Comparison of ENCODE assay signal across 30 cellular contexts in the genomic region with DNA sequence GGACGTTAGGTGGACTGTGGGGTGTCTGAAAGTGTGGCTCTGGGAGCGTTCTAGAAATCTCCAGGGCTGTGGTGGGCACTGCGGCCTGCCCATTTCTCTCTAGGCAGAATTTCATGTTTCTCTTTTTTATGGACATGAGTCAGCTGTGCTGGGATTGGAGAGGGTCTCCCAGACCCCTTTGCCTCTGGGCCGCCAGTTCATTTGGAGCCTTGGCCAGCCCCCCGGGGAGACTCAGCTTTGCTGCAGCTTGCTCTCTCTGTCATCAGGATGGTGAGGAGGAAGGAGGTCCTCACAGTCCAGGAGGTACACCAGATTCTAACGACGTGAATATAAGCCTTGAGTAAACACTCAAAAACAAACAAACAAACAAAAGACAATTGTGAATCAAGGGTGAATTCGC.
"Had no signal": no experiment of that assay in that cellular context is flagged by ENCODE, and none has a peak within 500 bp of the region (broad histone marks: within the 10 kb centered on the region; RNA-seq: fewer than 3 reads in every experiment).

No MANE protein-coding gene starts in this region.

- H3K4me3 ChIP-seq: adrenal gland, body of pancreas, dorsolateral prefrontal cortex, esophagus squamous epithelium, gastroesophageal sphincter had no signal

- ATAC-seq: activated CD4-positive, alpha-beta T cell treated with anti-CD3 and anti-CD28 coated beads for 36 hours; activated CD8-positive, alpha-beta memory T cell treated with anti-CD3 and anti-CD28 coated beads, Interleukin-2, amount 10 ng/mL, durations not matched to agents 7 days and 5 days; activated CD8-positive, alpha-beta T cell treated with anti-CD3 and anti-CD28 coated beads, Interleukin-2, amount 10 ng/mL, durations not matched to agents 7 days and 5 days; activated naive CD8-positive, alpha-beta T cell treated with anti-CD3 and anti-CD28 coated beads, Interleukin-2, amount 50 U/mL, for 24 hours; body of pancreas; gastroesophageal sphincter had no signal

- H3K36me3 ChIP-seq: adrenal gland, esophagus squamous epithelium, gastroesophageal sphincter had no signal

- H3K36me3 Mint-ChIP-seq: activated CD4-positive, alpha-beta memory T cell treated with anti-CD3 and anti-CD28 coated beads for 36 hours; activated CD8-positive, alpha-beta memory T cell treated with anti-CD3 and anti-CD28 coated beads, Interleukin-2, amount 10 ng/mL, durations not matched to agents 7 days and 5 days; activated naive CD4-positive, alpha-beta T cell treated with anti-CD3 and anti-CD28 coated beads, Interleukin-2, amount 50 U/mL, for 24 hours; activated naive CD8-positive, alpha-beta T cell treated with anti-CD3 and anti-CD28 coated beads for 36 hours had no signal

- H3K27ac Mint-ChIP-seq: activated CD4-positive, alpha-beta memory T cell treated with anti-CD3 and anti-CD28 coated beads for 36 hours; activated CD4-positive, alpha-beta T cell treated with anti-CD3 and anti-CD28 coated beads for 36 hours; activated CD4-positive, alpha-beta T cell treated with anti-CD3 and anti-CD28 coated beads, Interleukin-2, amount 10 ng/mL, durations not matched to agents 24 days and 14 days; activated CD8-positive, alpha-beta memory T cell treated with anti-CD3 and anti-CD28 coated beads, Interleukin-2, amount 10 ng/mL, durations not matched to agents 7 days and 5 days; activated CD8-positive, alpha-beta T cell treated with anti-CD3 and anti-CD28 coated beads, Interleukin-2, amount 10 ng/mL, durations not matched to agents 7 days and 5 days; activated naive CD4-positive, alpha-beta T cell treated with anti-CD3 and anti-CD28 coated beads for 36 hours; activated naive CD4-positive, alpha-beta T cell treated with anti-CD3 and anti-CD28 coated beads, Interleukin-2, amount 50 U/mL, for 24 hours; activated naive CD8-positive, alpha-beta T cell treated with anti-CD3 and anti-CD28 coated beads for 36 hours; activated naive CD8-positive, alpha-beta T cell treated with anti-CD3 and anti-CD28 coated beads, Interleukin-2, amount 50 U/mL, for 24 hours; activated T-helper 1 cell treated with anti-CD3 and anti-CD28 coated beads, Interleukin-12 subunit alpha, Interleukin-12 subunit beta, Interleukin-2, Interleukin-4 antibody, amounts not matched to agents 30 ng/mL and 10 ng/mL and 1 ng/mL, durations not matched to agents 14 hours and 24 hours and 36 hours; activated T-helper 2 cell treated with anti-CD3 and anti-CD28 coated beads, Interferon-gamma antibody, Interleukin-2, Interleukin-4, amounts not matched to agents 10 μg/mL and 5 μg/mL and 100 μg/mL, durations not matched to agents 14 hours and 24 hours and 36 hours had no signal

- H3K9me3 Mint-ChIP-seq: activated CD4-positive, alpha-beta memory T cell treated with anti-CD3 and anti-CD28 coated beads for 36 hours; activated CD4-positive, alpha-beta T cell treated with anti-CD3 and anti-CD28 coated beads, Interleukin-2, amount 10 ng/mL, durations not matched to agents 24 days and 14 days; activated naive CD4-positive, alpha-beta T cell treated with anti-CD3 and anti-CD28 coated beads, Interleukin-2, amount 50 U/mL, for 24 hours; activated naive CD8-positive, alpha-beta T cell treated with anti-CD3 and anti-CD28 coated beads for 36 hours; activated naive CD8-positive, alpha-beta T cell treated with anti-CD3 and anti-CD28 coated beads, Interleukin-2, amount 50 U/mL, for 24 hours; activated T-helper 1 cell treated with anti-CD3 and anti-CD28 coated beads, Interleukin-12 subunit alpha, Interleukin-12 subunit beta, Interleukin-2, Interleukin-4 antibody, amounts not matched to agents 30 ng/mL and 10 ng/mL and 1 ng/mL, durations not matched to agents 14 hours and 24 hours and 36 hours; activated T-helper 2 cell treated with anti-CD3 and anti-CD28 coated beads, Interferon-gamma antibody, Interleukin-2, Interleukin-4, amounts not matched to agents 10 μg/mL and 5 μg/mL and 100 μg/mL, durations not matched to agents 14 hours and 24 hours and 36 hours had no signal

- H3K4me1 Mint-ChIP-seq: activated CD8-positive, alpha-beta memory T cell treated with anti-CD3 and anti-CD28 coated beads, Interleukin-2, amount 10 ng/mL, durations not matched to agents 7 days and 5 days had no signal

- H3K4me1 ChIP-seq: adrenal gland, body of pancreas, esophagus squamous epithelium, gastroesophageal sphincter had no signal

- H3K4me3 Mint-ChIP-seq: activated CD4-positive, alpha-beta memory T cell treated with anti-CD3 and anti-CD28 coated beads for 36 hours; activated CD4-positive, alpha-beta T cell treated with anti-CD3 and anti-CD28 coated beads for 36 hours; activated CD4-positive, alpha-beta T cell treated with anti-CD3 and anti-CD28 coated beads, Interleukin-2, amount 10 ng/mL, durations not matched to agents 24 days and 14 days; activated CD8-positive, alpha-beta memory T cell treated with anti-CD3 and anti-CD28 coated beads, Interleukin-2, amount 10 ng/mL, durations not matched to agents 7 days and 5 days; activated CD8-positive, alpha-beta T cell treated with anti-CD3 and anti-CD28 coated beads, Interleukin-2, amount 10 ng/mL, durations not matched to agents 7 days and 5 days; activated naive CD4-positive, alpha-beta T cell treated with anti-CD3 and anti-CD28 coated beads for 36 hours; activated naive CD4-positive, alpha-beta T cell treated with anti-CD3 and anti-CD28 coated beads, Interleukin-2, amount 50 U/mL, for 24 hours; activated naive CD8-positive, alpha-beta T cell treated with anti-CD3 and anti-CD28 coated beads for 36 hours; activated naive CD8-positive, alpha-beta T cell treated with anti-CD3 and anti-CD28 coated beads, Interleukin-2, amount 50 U/mL, for 24 hours; activated T-helper 1 cell treated with anti-CD3 and anti-CD28 coated beads, Interleukin-12 subunit alpha, Interleukin-12 subunit beta, Interleukin-2, Interleukin-4 antibody, amounts not matched to agents 30 ng/mL and 10 ng/mL and 1 ng/mL, durations not matched to agents 14 hours and 24 hours and 36 hours had no signal

- H3K27me3 ChIP-seq: adrenal gland, body of pancreas, gastroesophageal sphincter had no signal

- H3K27ac ChIP-seq: adrenal gland, body of pancreas, dorsolateral prefrontal cortex, esophagus squamous epithelium, gastroesophageal sphincter had no signal

- DNase-seq: activated CD4-positive, alpha-beta memory T cell treated with anti-CD3 and anti-CD28 coated beads for 36 hours; activated CD4-positive, alpha-beta T cell treated with anti-CD3 and anti-CD28 coated beads for 36 hours; activated CD4-positive, alpha-beta T cell treated with anti-CD3 and anti-CD28 coated beads, Interleukin-2, amount 10 ng/mL, durations not matched to agents 24 days and 14 days; activated CD4-positive, CD25-positive, alpha-beta regulatory T cell; activated CD4-positive, CD25-positive, alpha-beta regulatory T cell treated with anti-CD3 and anti-CD28 coated beads, Interleukin-2, amount 50 U/mL, for 72 hours; activated CD8-positive, alpha-beta memory T cell treated with anti-CD3 and anti-CD28 coated beads, Interleukin-2, amount 10 ng/mL, durations not matched to agents 7 days and 5 days; activated CD8-positive, alpha-beta memory T cell treated with anti-CD3 and anti-CD28 coated beads, Interleukin-2, amount 50 U/mL, for 4 hours; activated CD8-positive, alpha-beta T cell treated with anti-CD3 and anti-CD28 coated beads, Interleukin-2, amount 10 ng/mL, durations not matched to agents 7 days and 5 days; activated effector memory CD4-positive, alpha-beta T cell treated with anti-CD3 and anti-CD28 coated beads, Interleukin-2, amount 50 U/mL, for 16 hours; activated naive CD4-positive, alpha-beta T cell treated with anti-CD3 and anti-CD28 coated beads for 36 hours; activated naive CD8-positive, alpha-beta T cell treated with anti-CD3 and anti-CD28 coated beads for 36 hours; activated naive CD8-positive, alpha-beta T cell treated with anti-CD3 and anti-CD28 coated beads, Interleukin-2, amount 50 U/mL, for 24 hours; activated T-cell treated with anti-CD3 and anti-CD28 coated beads, Interleukin-2, amount 50 U/mL, for 1 hour; activated T-cell treated with anti-CD3 and anti-CD28 coated beads, Interleukin-2, amount 50 U/mL, for 48 hours; adrenal gland; amygdala; aorta; caudate nucleus; cortex of kidney; dorsolateral prefrontal cortex; effector memory CD4-positive, alpha-beta T cell; erythroblast; esophagus squamous epithelium; foreskin melanocyte; T-helper 2 cell had no signal

- H3K9me3 ChIP-seq: adrenal gland, body of pancreas, esophagus squamous epithelium, gastroesophageal sphincter had no signal
